Comparison of ENCODE assay signal across 9 cellular contexts in the genomic region with DNA sequence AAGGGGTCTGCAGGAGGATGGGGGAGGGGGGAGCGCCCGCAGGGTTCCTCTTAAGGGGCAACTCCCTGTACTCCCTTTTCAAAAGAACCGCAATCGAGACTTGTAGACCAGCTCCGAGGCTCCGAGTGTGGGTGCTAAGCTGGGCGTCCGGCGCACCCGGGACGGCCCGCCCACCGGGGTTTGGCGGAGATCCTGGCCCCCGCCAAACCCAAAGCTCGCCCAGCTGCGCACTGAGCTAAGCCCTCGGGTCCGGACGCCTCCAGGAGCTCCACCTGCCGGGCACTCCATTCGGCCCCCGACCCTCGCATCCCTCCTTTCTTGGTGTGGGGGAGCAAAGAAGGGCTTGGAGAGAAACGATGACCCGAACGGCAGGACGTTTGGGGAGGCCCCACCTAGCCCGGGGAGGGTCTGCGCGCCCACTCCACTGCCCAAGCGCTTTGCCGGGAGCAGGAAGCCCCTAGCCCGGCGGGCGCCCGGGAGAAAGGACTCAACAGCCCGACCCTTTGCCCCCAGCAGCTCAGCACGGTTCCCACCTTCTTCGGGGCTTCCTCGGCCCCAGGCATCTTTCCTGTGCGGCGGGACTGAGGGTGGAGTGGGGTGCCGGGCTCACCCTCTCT. TPM values are rescaled to one million over a fixed set of nuclear protein-coding genes. Genes with fewer than 3 reads are reported as not detected.
A peak's percentile ranks its signal among the peaks of the same experiment; 100 is the strongest.
DNase-seq lines count a peak whose midpoint lies in the region; ATAC-seq and TF ChIP-seq lines count a peak whose summit lies in the region.
"Had no signal": no experiment of that assay in that cellular context is flagged by ENCODE, and none has a peak within 500 bp of the region (broad histone marks: within the 10 kb centered on the region; RNA-seq: fewer than 3 reads in every experiment).

No MANE protein-coding gene starts in this region.

- no peak for TF ChIP-seq EP300 in stomach (IDR thresholded peaks at IDR 0.05)

- H3K36me3 Mint-ChIP-seq in activated naive CD4-positive, alpha-beta T cell treated with anti-CD3 and anti-CD28 coated beads, Interleukin-2, amount 10 ng/mL, durations not matched to agents 7 days and 5 days = no peaks in the 10 kb centered on the region
- peaks cover 0 to 3% of the 10 kb centered on the region in 2 donors for H3K36me3 Mint-ChIP-seq in CD4-positive, alpha-beta memory T cell

- DNase-seq in HAP-1 (ENCODE audit: low spot score in 2 of 2) (peak in 1 of 2 experiments; percentile 24), astrocyte of the hippocampus (ENCODE audit: low read depth, low spot score) (peak; percentile 62), islet precursor cell (peak; percentile 73), stomach (no peak)
- DNase-seq in activated naive CD4-positive, alpha-beta T cell treated with anti-CD3 and anti-CD28 coated beads, Interleukin-2, amount 10 ng/mL, durations not matched to agents 7 days and 5 days = no peak
- no peak for DNase-seq in CD4-positive, alpha-beta memory T cell
- DNase-seq: stimulated activated CD8-positive, alpha-beta memory T cell treated with anti-CD3 and anti-CD28 coated beads, Interleukin-4, amount 100 ng/mL, for 48 hours had no signal

- H3K4me1 Mint-ChIP-seq in activated naive CD4-positive, alpha-beta T cell treated with anti-CD3 and anti-CD28 coated beads, Interleukin-2, amount 10 ng/mL, durations not matched to agents 7 days and 5 days = peaks cover 14% of the 10 kb centered on the region
- peaks cover 0 to 18% (median 11%) of the 10 kb centered on the region in 4 donors for H3K4me1 Mint-ChIP-seq in CD4-positive, alpha-beta memory T cell

- H3K4me1 ChIP-seq in HAP-1 = no peaks in the 10 kb centered on the region
- H3K4me1 ChIP-seq in stomach = peaks cover 18 to 58% (median 29%) of the 10 kb centered on the region in 4 donors
- H3K4me1 ChIP-seq in CD4-positive, alpha-beta memory T cell (ENCODE audit: insufficient read depth, low read length) = no peaks in the 10 kb centered on the region

- TF ChIP-seq CTCF in stomach (IDR thresholded peaks at IDR 0.05) = no peak

- in situ Hi-C loops in HAP-1 (cut with MboI; ENCODE audit: low sequenced_read_pairs) = no loop called here

- no peak overlapping the region for H3K27ac Mint-ChIP-seq in activated naive CD4-positive, alpha-beta T cell treated with anti-CD3 and anti-CD28 coated beads, Interleukin-2, amount 10 ng/mL, durations not matched to agents 7 days and 5 days
- no peak overlapping the region for H3K27ac Mint-ChIP-seq in CD4-positive, alpha-beta memory T cell

- 1 to 2% (median 1%) methylated on average over 25 to 44 of the region's 44 CpGs for WGBS in stomach, 5 donors

- H3K36me3 ChIP-seq in HAP-1 (replicated peaks) (no peaks in the 10 kb centered on the region), stomach (no peaks in the 10 kb centered on the region)
- no peaks in the 10 kb centered on the region for H3K36me3 ChIP-seq in CD4-positive, alpha-beta memory T cell (ENCODE audit: insufficient read depth, low read length)

- peaks cover 51% of the 10 kb centered on the region for H3K27me3 ChIP-seq in HAP-1 (ENCODE audit: low read depth)
- peaks cover 0 to 32% (median 20%) of the 10 kb centered on the region in 3 donors for H3K27me3 ChIP-seq in stomach
- no peaks in the 10 kb centered on the region for H3K27me3 ChIP-seq in CD4-positive, alpha-beta memory T cell (ENCODE audit: insufficient read depth, low read length)

- intact Hi-C loops in stomach (cut with DNase I; ENCODE audit: low total_unique reads) = no loop called here
- intact Hi-C loops in CD4-positive, alpha-beta memory T cell (cut with micrococcal nuclease) = no loop called here

- H3K27ac ChIP-seq in stomach = peak overlapping the region; percentile 9 to 78 (median 71)
- H3K27ac ChIP-seq in CD4-positive, alpha-beta memory T cell (ENCODE audit: low read depth, low read length) = no peak overlapping the region

- H3K9me3 ChIP-seq in HAP-1 (no peaks in the 10 kb centered on the region), stomach (no peaks in the 10 kb centered on the region)
- H3K9me3 ChIP-seq in CD4-positive, alpha-beta memory T cell (ENCODE audit: control insufficient read depth in 1 of 2, low read length in 2 of 2) = no peaks in the 10 kb centered on the region

- H3K4me3 Mint-ChIP-seq in activated naive CD4-positive, alpha-beta T cell treated with anti-CD3 and anti-CD28 coated beads, Interleukin-2, amount 10 ng/mL, durations not matched to agents 7 days and 5 days = no peak overlapping the region
- peak overlapping the region in 2 of 8 donors; percentile 49 to 65 for H3K4me3 Mint-ChIP-seq in CD4-positive, alpha-beta memory T cell

- peaks cover 85% of the 10 kb centered on the region for H3K27me3 Mint-ChIP-seq in activated naive CD4-positive, alpha-beta T cell treated with anti-CD3 and anti-CD28 coated beads, Interleukin-2, amount 10 ng/mL, durations not matched to agents 7 days and 5 days
- peaks cover 46 to 56% of the 10 kb centered on the region in 2 donors for H3K27me3 Mint-ChIP-seq in CD4-positive, alpha-beta memory T cell

- no peak for ATAC-seq in GM21717 (IDR thresholded peaks at IDR 0.05; ENCODE audit: unreplicated experiment)
- ATAC-seq in GM21529 (IDR thresholded peaks at IDR 0.05; ENCODE audit: unreplicated experiment) = no peak

- peak overlapping the region; percentile 15 for H3K4me3 ChIP-seq in HAP-1
- H3K4me3 ChIP-seq in stomach = peak overlapping the region; percentile 55 to 66 (median 61)
- H3K4me3 ChIP-seq in CD4-positive, alpha-beta memory T cell (ENCODE audit: low read length in 2 of 2) = no peak overlapping the region

- TF ChIP-seq POLR2A in stomach (IDR thresholded peaks at IDR 0.05) = no peak

- no peaks in the 10 kb centered on the region for H3K9me3 Mint-ChIP-seq in activated naive CD4-positive, alpha-beta T cell treated with anti-CD3 and anti-CD28 coated beads, Interleukin-2, amount 10 ng/mL, durations not matched to agents 7 days and 5 days
- peaks cover 0 to 4% (median 0%) of the 10 kb centered on the region in 8 donors for H3K9me3 Mint-ChIP-seq in CD4-positive, alpha-beta memory T cell

- POLR2A ChIA-PET in CD4-positive, alpha-beta memory T cell (lab: Charles Lee; ENCODE audit: partially characterized antibody) = no interaction called here

- CTCF ChIA-PET in activated naive CD4-positive, alpha-beta T cell treated with anti-CD3 and anti-CD28 coated beads, Interleukin-2, amount 10 ng/mL, durations not matched to agents 7 days and 5 days (lab: Charles Lee) = interaction anchor here (0.7 to 1.9 kb wide), 4 partner anchors 34 to 291 kb away, joined by 4 to 7 read pairs (median 4); no protein-coding TSS in a partner anchor
- CTCF ChIA-PET in CD4-positive, alpha-beta memory T cell (lab: Charles Lee; ENCODE audit: partially characterized antibody) = no interaction called here

RNA-seq across cellular contexts. Expression of a gene that starts 0.6 kb away (rescaled TPM):
- total RNA-seq in stomach = 10 to 100 TPM in 4 of 5 donors, 1 to 10 TPM in 1; 7.2 to 25.0 (median 19.3) TPM
- polyA plus RNA-seq in stomach = 1 to 10 TPM; 2.6 to 4.5 (median 3.4) TPM
- total RNA-seq in CD4-positive, alpha-beta memory T cell = 1 to 10 TPM; 2.5 to 4.3 TPM
- polyA plus RNA-seq in CD4-positive, alpha-beta memory T cell = 1 to 10 TPM in 1 of 2 donors, under 1 TPM in 1; 0.50 to 2.1 TPM

Comparison
In these comparisons a context has a peak if more than half of its experiments do, and no peak if none do; other contexts are left out.
1. DNase-seq: peak in astrocyte of the hippocampus (single experiment) and islet precursor cell (single experiment); none in stomach (single experiment), activated naive CD4-positive, alpha-beta T cell treated with anti-CD3 and anti-CD28 coated beads, Interleukin-2, amount 10 ng/mL, durations not matched to agents 7 days and 5 days (single experiment) and CD4-positive, alpha-beta memory T cell (0 of 5).
2. H3K4me3 ChIP-seq: peak in HAP-1 (single experiment) and stomach (4 of 4); none in CD4-positive, alpha-beta memory T cell (0 of 2).